Comparison of ENCODE assay signal across 17 cellular contexts in the genomic region with DNA sequence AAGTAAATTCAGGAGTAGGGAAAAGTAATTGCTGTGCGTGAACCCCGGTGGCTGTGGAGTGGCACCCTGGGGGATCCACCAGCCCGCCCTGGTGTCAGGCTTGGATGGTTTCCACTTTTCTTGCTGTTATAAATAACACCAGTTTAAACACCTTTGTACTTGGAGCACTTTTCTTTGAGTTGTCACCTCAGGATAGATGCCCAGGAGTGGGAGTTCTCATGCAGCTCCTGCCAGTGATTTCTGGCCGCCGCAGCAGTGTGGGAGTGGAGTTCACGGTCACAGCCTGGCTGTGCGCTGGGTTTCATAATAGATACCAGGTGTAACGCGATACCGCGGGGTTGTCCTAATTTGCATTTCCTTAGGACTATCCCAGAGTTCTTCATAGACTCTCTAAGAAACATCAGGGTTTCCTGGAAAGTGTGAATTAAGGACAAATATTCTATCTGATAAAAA. TPM values are rescaled to one million over a fixed set of nuclear protein-coding genes. Genes with fewer than 3 reads are reported as not detected.
DNase-seq lines count a peak whose midpoint lies in the region; ATAC-seq and TF ChIP-seq lines count a peak whose summit lies in the region.
"Had no signal": no experiment of that assay in that cellular context is flagged by ENCODE, and none has a peak within 500 bp of the region (broad histone marks: within the 10 kb centered on the region; RNA-seq: fewer than 3 reads in every experiment).

No MANE protein-coding gene starts in this region.

- no peaks in the 10 kb centered on the region for H3K9me3 ChIP-seq in SK-N-MC (ENCODE audit: low read depth, low read length)
- no peaks in the 10 kb centered on the region for H3K9me3 ChIP-seq in ovary
- H3K9me3 ChIP-seq: sigmoid colon had no signal

- H3K27ac ChIP-seq in GM23338 (ENCODE audit: low read depth), result no peak overlapping the region
- no peak overlapping the region for H3K27ac ChIP-seq in SK-N-MC
- H3K27ac ChIP-seq in ovary, result no peak overlapping the region
- H3K27ac ChIP-seq: sigmoid colon had no signal

- no peak overlapping the region for H3K4me3 Mint-ChIP-seq in GM23338
- H3K4me3 Mint-ChIP-seq: activated B cell treated with CpG ODN at 0.5 μM for 24 hours; stimulated activated naive CD8-positive, alpha-beta T cell treated with anti-CD3 and anti-CD28 coated beads, Interleukin-15, Interleukin-2, amounts not matched to agents 100 ng/mL and 50 ng/mL, for 24 hours had no signal

- peak; percentile 57 for DNase-seq in GM23338 (ENCODE audit: low spot score)
- DNase-seq in SK-N-MC (ENCODE audit: low read depth, low spot score), result no peak
- peak; percentile 64 for DNase-seq in fibroblast of the aortic adventitia (ENCODE audit: low read depth)
- DNase-seq in ovary, result peak; percentile 57 to 83 (median 68)
- no peak for DNase-seq in H4 (ENCODE audit: low spot score)
- no peak for DNase-seq in NCI-H1694 (lab: John Stamatoyannopoulos, UW)
- DNase-seq in stimulated activated CD4-positive, alpha-beta T cell treated with anti-CD3 and anti-CD28 coated beads, Interleukin-2, amount 100 ng/mL, for 24 hours, result no peak
- DNase-seq: activated B cell treated with CpG ODN at 0.5 μM for 24 hours; activated CD8-positive, alpha-beta memory T cell treated with anti-CD3 and anti-CD28 coated beads, Interleukin-2, amount 50 U/mL, for 48 hours; foreskin melanocyte; naive B cell; NCI-H2081; NK-92 treated with Interleukin-12 subunit alpha and Interleukin-12 subunit beta, amount 100 ng/mL, for 24 hours; sigmoid colon had no signal

- peaks cover 19% of the 10 kb centered on the region for H3K4me1 ChIP-seq in GM23338 (ENCODE audit: insufficient read depth)
- H3K4me1 ChIP-seq in ovary (ENCODE audit: insufficient read depth), result peaks cover 4% of the 10 kb centered on the region

- no peaks in the 10 kb centered on the region for H3K79me2 ChIP-seq in GM23338 (replicated peaks; ENCODE audit: insufficient read depth)

- H3K4me3 ChIP-seq in GM23338, result no peak overlapping the region
- peak overlapping the region; percentile 13; the same call in 1 of the 2 replicates for H3K4me3 ChIP-seq in SK-N-MC
- no peak overlapping the region for H3K4me3 ChIP-seq in fibroblast of the aortic adventitia (ENCODE audit: low read depth, low read length)
- no peak overlapping the region for H3K4me3 ChIP-seq in ovary
- H3K4me3 ChIP-seq: sigmoid colon had no signal

- H3K27me3 ChIP-seq in GM23338 (ENCODE audit: insufficient read depth) (no peaks in the 10 kb centered on the region), ovary (no peaks in the 10 kb centered on the region)
- H3K27me3 ChIP-seq: sigmoid colon had no signal

- no peaks in the 10 kb centered on the region; the same call in 1 of the 3 replicates for H3K36me3 Mint-ChIP-seq in GM23338 (ENCODE audit: low read depth)
- H3K36me3 Mint-ChIP-seq: activated naive CD4-positive, alpha-beta T cell treated with anti-CD3 and anti-CD28 coated beads, Interleukin-2, amount 50 U/mL, for 72 hours; IgD-negative memory B cell; naive B cell had no signal

- no peaks in the 10 kb centered on the region for H3K9me2 ChIP-seq in GM23338 (ENCODE audit: insufficient read depth)

- no peak overlapping the region for H3K27ac Mint-ChIP-seq in GM23338
- H3K27ac Mint-ChIP-seq: activated B cell treated with CpG ODN at 0.5 μM for 24 hours; activated naive CD4-positive, alpha-beta T cell treated with anti-CD3 and anti-CD28 coated beads, Interleukin-2, amount 50 U/mL, for 72 hours; IgD-negative memory B cell; naive B cell; stimulated activated naive CD8-positive, alpha-beta T cell treated with anti-CD3 and anti-CD28 coated beads, Interleukin-15, Interleukin-2, amounts not matched to agents 100 ng/mL and 50 ng/mL, for 24 hours had no signal

- no peak overlapping the region for H2AFZ ChIP-seq in GM23338

- 3 to 9% (median 6%) methylated on average over 11 of the region's 11 CpGs for WGBS in ovary, 3 donors

- no peak for TF ChIP-seq EP300 in ovary (IDR thresholded peaks at IDR 0.05)

- H3K27me3 Mint-ChIP-seq in GM23338 (ENCODE audit: insufficient read depth, low read depth, poor library complexity), result peaks cover 19% of the 10 kb centered on the region
- H3K27me3 Mint-ChIP-seq: IgD-negative memory B cell had no signal

- no peaks in the 10 kb centered on the region for H4K20me1 ChIP-seq in GM23338 (replicated peaks; ENCODE audit: insufficient read depth)

- H3K36me3 ChIP-seq in GM23338 (ENCODE audit: insufficient read depth) (no peaks in the 10 kb centered on the region), SK-N-MC (ENCODE audit: insufficient read depth, low read length) (no peaks in the 10 kb centered on the region), ovary (no peaks in the 10 kb centered on the region)
- H3K36me3 ChIP-seq: sigmoid colon had no signal

- peak; percentile 65 for ATAC-seq in GM23338
- ATAC-seq: activated naive CD4-positive, alpha-beta T cell treated with anti-CD3 and anti-CD28 coated beads, Interleukin-2, amount 50 U/mL, for 72 hours had no signal

- H3K9me3 Mint-ChIP-seq in GM23338, result peaks cover 10% of the 10 kb centered on the region; the same call in 2 of the 3 replicates
- H3K9me3 Mint-ChIP-seq: activated B cell treated with CpG ODN at 0.5 μM for 24 hours; activated naive CD4-positive, alpha-beta T cell treated with anti-CD3 and anti-CD28 coated beads, Interleukin-2, amount 50 U/mL, for 72 hours; naive B cell; stimulated activated naive CD8-positive, alpha-beta T cell treated with anti-CD3 and anti-CD28 coated beads, Interleukin-15, Interleukin-2, amounts not matched to agents 100 ng/mL and 50 ng/mL, for 24 hours had no signal

- no peak overlapping the region for H3K9ac ChIP-seq in SK-N-MC (ENCODE audit: insufficient read length)

- H3K4me2 ChIP-seq in GM23338, result peak overlapping the region; percentile 69; the same call in 1 of the 2 replicates

- TF ChIP-seq CTCF in GM23338 (conservative IDR thresholded peaks at IDR 0.05; ENCODE audit: low read depth in 2 of 2) (no peak), fibroblast of the aortic adventitia (IDR thresholded peaks at IDR 0.05; ENCODE audit: insufficient read depth, low read length) (no peak), ovary (IDR thresholded peaks at IDR 0.05) (no peak)

- intact Hi-C loops in ovary (cut with DNase I), result no loop called here

- H3K4me1 Mint-ChIP-seq in GM23338, result peaks cover 8% of the 10 kb centered on the region; the same call in 2 of the 3 replicates
- H3K4me1 Mint-ChIP-seq: activated B cell treated with CpG ODN at 0.5 μM for 24 hours had no signal

- 0 out of 2 replicates have a peak, but pooled peaks cover 5% of the 10 kb centered on the region for H3F3A ChIP-seq in GM23338 (replicated peaks; ENCODE audit: low read depth)

- no peak for TF ChIP-seq POLR2A in ovary (IDR thresholded peaks at IDR 0.05)

TF ChIP-seq in GM23338, 12 proteins besides CTCF, POLR2A, EP300 and RAD21:
- no peak for TF ChIP-seq POLR2AphosphoS5 (IDR thresholded peaks at IDR 0.05; ENCODE audit: low read depth)
- no peak for TF ChIP-seq EZH2 (IDR thresholded peaks at IDR 0.05; ENCODE audit: low read depth, unreplicated experiment)
TF ChIP-seq in GM23338: peak in this region for 0.

RNA-seq across cellular contexts. Expression of gene TMEM200B, which starts 12.8 kb away (rescaled TPM):
- total RNA-seq in GM23338 (2014; rRNA removed; shearing (Covaris generic)), result 8.7 TPM in 2 replicates
- polyA plus RNA-seq in GM23338 (2016; fragmentation: Nextera tagmentation; extraction: Ambion mirVana), result 4.9 and 5.3 TPM in 2 replicates
- total RNA-seq in fibroblast of the aortic adventitia (ENCODE audit: low replicate concordance), result 9.5 and 24.9 TPM in 2 replicates
- total RNA-seq in ovary, result 10 to 100 TPM; 16.2 to 65.9 (median 32.6) TPM
- 10 to 100 TPM; 22.6 to 26.3 TPM for polyA plus RNA-seq in ovary
- 0.08 and 0.17 TPM in 2 replicates for total RNA-seq in H4 (2014; rRNA removed; shearing (Covaris generic))
- total RNA-seq: activated B cell treated with CpG ODN at 0.5 μM for 24 hours had no signal

RNA-seq across cellular contexts. Expression of gene SRSF4, which starts 45.2 kb away (rescaled TPM):
- 54.4 and 58.4 TPM in 2 replicates for total RNA-seq in GM23338 (2014; rRNA removed; shearing (Covaris generic))
- 98.3 and 98.8 TPM in 2 replicates for polyA plus RNA-seq in GM23338 (2016; fragmentation: Nextera tagmentation; extraction: Ambion mirVana)
- total RNA-seq in fibroblast of the aortic adventitia (ENCODE audit: low replicate concordance), result 35.2 and 44.4 TPM in 2 replicates
- total RNA-seq in ovary, result 100 to 1,000 TPM in 1 of 7 donors, 10 to 100 TPM in 6; 55.2 to 111 (median 88.2) TPM
- 100 to 1,000 TPM in 1 of 2 donors, 10 to 100 TPM in 1; 70.5 to 135 TPM for polyA plus RNA-seq in ovary
- total RNA-seq in H4 (2014; rRNA removed; shearing (Covaris generic)), result 28.9 and 29.3 TPM in 2 replicates

Comparison
In these comparisons a context has a peak if more than half of its experiments do, and no peak if none do; other contexts are left out.
1. DNase-seq: peak in GM23338 (single experiment), fibroblast of the aortic adventitia (single experiment) and ovary (5 of 5); none in SK-N-MC (single experiment), H4 (single experiment), NCI-H1694 (single experiment) and stimulated activated CD4-positive, alpha-beta T cell treated with anti-CD3 and anti-CD28 coated beads, Interleukin-2, amount 100 ng/mL, for 24 hours (0 of 2).